Comparison of ENCODE assay signal across 8 cellular contexts in genomic region chr14:91113829-91114078, GRCh38. TPM values are rescaled to one million over a fixed set of nuclear protein-coding genes. Genes with fewer than 3 reads are reported as not detected.
A peak's percentile ranks its signal among the peaks of the same experiment; 100 is the strongest.
DNase-seq lines count a peak whose midpoint lies in the region; ATAC-seq and TF ChIP-seq lines count a peak whose summit lies in the region.

A gene with protein sequence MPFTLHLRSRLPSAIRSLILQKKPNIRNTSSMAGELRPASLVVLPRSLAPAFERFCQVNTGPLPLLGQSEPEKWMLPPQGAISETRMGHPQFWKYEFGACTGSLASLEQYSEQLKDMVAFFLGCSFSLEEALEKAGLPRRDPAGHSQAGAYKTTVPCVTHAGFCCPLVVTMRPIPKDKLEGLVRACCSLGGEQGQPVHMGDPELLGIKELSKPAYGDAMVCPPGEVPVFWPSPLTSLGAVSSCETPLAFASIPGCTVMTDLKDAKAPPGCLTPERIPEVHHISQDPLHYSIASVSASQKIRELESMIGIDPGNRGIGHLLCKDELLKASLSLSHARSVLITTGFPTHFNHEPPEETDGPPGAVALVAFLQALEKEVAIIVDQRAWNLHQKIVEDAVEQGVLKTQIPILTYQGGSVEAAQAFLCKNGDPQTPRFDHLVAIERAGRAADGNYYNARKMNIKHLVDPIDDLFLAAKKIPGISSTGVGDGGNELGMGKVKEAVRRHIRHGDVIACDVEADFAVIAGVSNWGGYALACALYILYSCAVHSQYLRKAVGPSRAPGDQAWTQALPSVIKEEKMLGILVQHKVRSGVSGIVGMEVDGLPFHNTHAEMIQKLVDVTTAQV (plus strand): TSS chr14:91114073. CDS start chr14:91160295, 46,222 bp downstream.

- peak; percentile 89 for DNase-seq in activated CD8-positive, alpha-beta T cell treated with anti-CD3 and anti-CD28 coated beads, Interleukin-2, amount 10 ng/mL, durations not matched to agents 7 days and 5 days
- DNase-seq in foreskin fibroblast (peak; percentile 75 to 92), medulla oblongata (ENCODE audit: extremely low spot score) (no peak), NAMALWA (ENCODE audit: low spot score) (no peak)

- H3K36me3 Mint-ChIP-seq in IgD-negative memory B cell: peaks cover 14% of the 10 kb centered on the region
- peaks cover 56% of the 10 kb centered on the region for H3K36me3 Mint-ChIP-seq in activated CD8-positive, alpha-beta T cell treated with anti-CD3 and anti-CD28 coated beads, Interleukin-2, amount 10 ng/mL, durations not matched to agents 7 days and 5 days (ENCODE audit: low read depth)

- peak within 1 kb of the TSS; percentile 71 for H2AFZ ChIP-seq in neuron (ENCODE audit: low read depth, low read length)

- H3K4me1 ChIP-seq in ES-I3 (ENCODE audit: insufficient read depth, low read length) (peaks cover 22% of the 10 kb centered on the region), neuron (ENCODE audit: insufficient read depth, low read length) (peaks cover 22% of the 10 kb centered on the region)

- peak; percentile 63 for ATAC-seq in GM21526 (IDR thresholded peaks at IDR 0.05; ENCODE audit: low FRiP score, unreplicated experiment)
- ATAC-seq in activated CD8-positive, alpha-beta T cell treated with anti-CD3 and anti-CD28 coated beads, Interleukin-2, amount 10 ng/mL, durations not matched to agents 7 days and 5 days: peak; percentile 84

- H3K9me3 ChIP-seq in ES-I3 (ENCODE audit: control insufficient read depth, insufficient read depth, low read length): no peaks in the 10 kb centered on the region; the same call in none of the 2 replicates
- H3K9me3 ChIP-seq in neuron (ENCODE audit: low read length): no peaks in the 10 kb centered on the region

- H3K27me3 ChIP-seq in neuron (ENCODE audit: insufficient read depth, low read length): no peaks in the 10 kb centered on the region

- H3K9me3 Mint-ChIP-seq in IgD-negative memory B cell: no peaks in the 10 kb centered on the region
- no peaks in the 10 kb centered on the region for H3K9me3 Mint-ChIP-seq in activated CD8-positive, alpha-beta T cell treated with anti-CD3 and anti-CD28 coated beads, Interleukin-2, amount 10 ng/mL, durations not matched to agents 7 days and 5 days (ENCODE audit: insufficient read depth)

- POLR2A ChIA-PET in activated CD8-positive, alpha-beta T cell treated with anti-CD3 and anti-CD28 coated beads, Interleukin-2, amount 10 ng/mL, durations not matched to agents 7 days and 5 days (lab: Charles Lee): interaction anchor here (0.6 to 4.7 kb wide), 15 partner anchors 9 to 285 kb away, joined by 3 to 203 read pairs (median 10); partner anchors contain the start of genes GPR68 and RPS6KA5

- H3K4me3 ChIP-seq in foreskin fibroblast (ENCODE audit: low read depth in 1 of 2, low read length in 2 of 2): peak within 1 kb of the TSS; percentile 60 to 75
- H3K4me3 ChIP-seq in neuron (ENCODE audit: low read length): peak within 1 kb of the TSS; percentile 46

- peak within 1 kb of the TSS; percentile 84 to 99 (median 98) for H3K27ac Mint-ChIP-seq in IgD-negative memory B cell
- H3K27ac Mint-ChIP-seq in activated CD8-positive, alpha-beta T cell treated with anti-CD3 and anti-CD28 coated beads, Interleukin-2, amount 10 ng/mL, durations not matched to agents 7 days and 5 days: peak within 1 kb of the TSS; percentile 91

- H3K4me3 Mint-ChIP-seq in IgD-negative memory B cell: peak within 1 kb of the TSS; percentile 89 to 99 (median 97)
- peak within 1 kb of the TSS; percentile 93 for H3K4me3 Mint-ChIP-seq in activated CD8-positive, alpha-beta T cell treated with anti-CD3 and anti-CD28 coated beads, Interleukin-2, amount 10 ng/mL, durations not matched to agents 7 days and 5 days

- CTCF ChIA-PET in activated CD8-positive, alpha-beta T cell treated with anti-CD3 and anti-CD28 coated beads, Interleukin-2, amount 10 ng/mL, durations not matched to agents 7 days and 5 days (lab: Charles Lee): interaction anchor here (0.6 to 4.5 kb wide), 17 partner anchors 16 to 219 kb away, joined by 3 to 108 read pairs (median 8); partner anchors contain the start of gene RPS6KA5

- peak within 1 kb of the TSS; percentile 65 for H3K9ac ChIP-seq in ES-I3 (ENCODE audit: low read depth, low read length)

- no peaks in the 10 kb centered on the region for H3K27me3 Mint-ChIP-seq in IgD-negative memory B cell
- no peaks in the 10 kb centered on the region for H3K27me3 Mint-ChIP-seq in activated CD8-positive, alpha-beta T cell treated with anti-CD3 and anti-CD28 coated beads, Interleukin-2, amount 10 ng/mL, durations not matched to agents 7 days and 5 days (ENCODE audit: low read depth)

- no peak for TF ChIP-seq CTCF in foreskin fibroblast (IDR thresholded peaks at IDR 0.05; ENCODE audit: low read depth, low read length)

- H3K4me1 Mint-ChIP-seq in IgD-negative memory B cell: peaks cover 28 to 52% (median 49%) of the 10 kb centered on the region in 3 donors
- peaks cover 68% of the 10 kb centered on the region for H3K4me1 Mint-ChIP-seq in activated CD8-positive, alpha-beta T cell treated with anti-CD3 and anti-CD28 coated beads, Interleukin-2, amount 10 ng/mL, durations not matched to agents 7 days and 5 days (ENCODE audit: low read depth)

- H3K36me3 ChIP-seq in ES-I3 (ENCODE audit: insufficient read depth, low read length) (no peaks in the 10 kb centered on the region), neuron (ENCODE audit: insufficient read depth, low read length) (no peaks in the 10 kb centered on the region)

RNA-seq across cellular contexts. Expression of the gene that starts here (rescaled TPM):
- 68.0 TPM for polyA plus RNA-seq in IgD-negative memory B cell
- 100 to 1,000 TPM; 111 to 119 TPM for total RNA-seq in activated CD8-positive, alpha-beta T cell treated with anti-CD3 and anti-CD28 coated beads, Interleukin-2, amount 10 ng/mL, durations not matched to agents 7 days and 5 days

Comparison
In these comparisons a context has a peak if more than half of its experiments do, and no peak if none do; other contexts are left out.
1. DNase-seq: peak in activated CD8-positive, alpha-beta T cell treated with anti-CD3 and anti-CD28 coated beads, Interleukin-2, amount 10 ng/mL, durations not matched to agents 7 days and 5 days (single experiment) and foreskin fibroblast (2 of 2); none in medulla oblongata (single experiment) and NAMALWA (single experiment).